12 cellular contexts compared by ENCODE assay signal in genomic region chr4:2958446-2958845, GRCh38. TPM values are rescaled to one million over a fixed set of nuclear protein-coding genes. Genes with fewer than 3 reads are reported as not detected.
A peak's percentile ranks its signal among the peaks of the same experiment; 100 is the strongest.
DNase-seq lines count a peak whose midpoint lies in the region; ATAC-seq and TF ChIP-seq lines count a peak whose summit lies in the region.
"Had no signal": no experiment of that assay in that cellular context is flagged by ENCODE, and none has a peak within 500 bp of the region (broad histone marks: within the 10 kb centered on the region; RNA-seq: fewer than 3 reads in every experiment).

No MANE protein-coding gene starts in this region.

- H3K36me3 Mint-ChIP-seq in endothelial cell (ENCODE audit: low read depth, unreplicated experiment) = peaks cover 23% of the 10 kb centered on the region
- peaks cover 32% of the 10 kb centered on the region for H3K36me3 Mint-ChIP-seq in osteocyte (ENCODE audit: unreplicated experiment)

- H3K27ac Mint-ChIP-seq in endothelial cell (ENCODE audit: unreplicated experiment) (peak overlapping the region; percentile 83), osteocyte (ENCODE audit: unreplicated experiment) (peak overlapping the region; percentile 61)

- H3K27me3 Mint-ChIP-seq in endothelial cell (ENCODE audit: unreplicated experiment) (peaks cover 2% of the 10 kb centered on the region), osteocyte (ENCODE audit: unreplicated experiment) (no peaks in the 10 kb centered on the region)

- intact Hi-C loops in Right ventricle myocardium inferior (cut with DNase I) = no loop called here

- H3K4me1 Mint-ChIP-seq in endothelial cell (ENCODE audit: unreplicated experiment) (peaks cover 30% of the 10 kb centered on the region), osteocyte (ENCODE audit: unreplicated experiment) (peaks cover 30% of the 10 kb centered on the region)

- H3K4me3 Mint-ChIP-seq in endothelial cell (ENCODE audit: unreplicated experiment) (no peak overlapping the region), osteocyte (ENCODE audit: unreplicated experiment) (no peak overlapping the region)

- no peaks in the 10 kb centered on the region for H3K9me3 Mint-ChIP-seq in endothelial cell (ENCODE audit: unreplicated experiment)
- no peaks in the 10 kb centered on the region for H3K9me3 Mint-ChIP-seq in osteocyte (ENCODE audit: unreplicated experiment)

- ATAC-seq in Right ventricle myocardium inferior = no peak

- DNase-seq in EL = peak; percentile 72
- peak; percentile 74 for DNase-seq in RPMI7951 (ENCODE audit: low read depth)
- no peak for DNase-seq in endothelial cell (ENCODE audit: low spot score)
- DNase-seq in osteocyte (ENCODE audit: extremely low spot score, unreplicated experiment) = no peak
- no peak for DNase-seq in Right ventricle myocardium inferior (ENCODE audit: missing footprints)
- no peak for DNase-seq in NCI-H446 treated with DMSO at 0.1 percent for 48 hours (lab: John Stamatoyannopoulos, UW)
- DNase-seq in D341Med (ENCODE audit: low spot score) = no peak
- DNase-seq: activated CD8-positive, alpha-beta memory T cell treated with anti-CD3 and anti-CD28 coated beads for 24 hours; aorta; Calu3; OCI-M1; stomach had no signal

- no peak for TF ChIP-seq CTCF in endothelial cell (IDR thresholded peaks at IDR 0.05; ENCODE audit: unreplicated experiment)
- TF ChIP-seq CTCF in osteocyte (IDR thresholded peaks at IDR 0.05) = no peak

RNA-seq across cellular contexts. Expression of gene NOP14, which starts 4.8 kb away (rescaled TPM):
- 10.1 and 13.0 TPM in 2 replicates for total RNA-seq in RPMI7951 (2014; rRNA removed; shearing (Covaris generic))
- total RNA-seq in endothelial cell (ENCODE audit: unreplicated experiment) = 22.9 TPM
- total RNA-seq in osteocyte = 29.3 and 29.6 TPM in 2 replicates
- 18.3 TPM for total RNA-seq in Right ventricle myocardium inferior

RNA-seq across cellular contexts. Expression of gene GRK4, which starts 4.9 kb away (rescaled TPM):
- 3.1 and 3.6 TPM in 2 replicates for total RNA-seq in RPMI7951 (2014; rRNA removed; shearing (Covaris generic))
- 5.9 TPM for total RNA-seq in endothelial cell (ENCODE audit: unreplicated experiment)
- total RNA-seq in osteocyte = 10.5 and 11.7 TPM in 2 replicates
- total RNA-seq in Right ventricle myocardium inferior = 7.7 TPM

Comparison
In these comparisons a context has a peak if more than half of its experiments do, and no peak if none do; other contexts are left out.
1. DNase-seq: peak in EL (single experiment) and RPMI7951 (single experiment); none in endothelial cell (single experiment), osteocyte (single experiment), Right ventricle myocardium inferior (single experiment), NCI-H446 treated with DMSO at 0.1 percent for 48 hours (single experiment) and D341Med (single experiment).